ENCODE assay signal across 8 cellular contexts in genomic region chr16:11094075-11094593, GRCh38.
A peak's percentile ranks its signal among the peaks of the same experiment; 100 is the strongest.
DNase-seq lines count a peak whose midpoint lies in the region; ATAC-seq and TF ChIP-seq lines count a peak whose summit lies in the region.

No MANE protein-coding gene starts in this region.

- H3K4me3 ChIP-seq in AG10803 (ENCODE audit: low read length) (no peak overlapping the region), gastroesophageal sphincter (no peak overlapping the region)

- ATAC-seq in GM19328 (IDR thresholded peaks at IDR 0.05; ENCODE audit: unreplicated experiment), result peak; percentile 66
- peak; percentile 68 for ATAC-seq in HG03460 (IDR thresholded peaks at IDR 0.05; ENCODE audit: unreplicated experiment)
- no peak for ATAC-seq in gastroesophageal sphincter

- DNase-seq in AG10803 (ENCODE audit: low read depth), result peak; percentile 44
- DNase-seq in activated CD4-positive, alpha-beta T cell treated with anti-CD3 and anti-CD28 coated beads for 4 hours, result peak; percentile 55 to 69
- peak; percentile 81 for DNase-seq in stimulated activated CD8-positive, alpha-beta memory T cell treated with anti-CD3 and anti-CD28 coated beads, Interleukin-4, amount 100 ng/mL, for 48 hours
- DNase-seq in C1 segment of cervical spinal cord (lab: John Stamatoyannopoulos, UW), result no peak
- DNase-seq in A172 (ENCODE audit: low spot score), result no peak

- H3K36me3 ChIP-seq in gastroesophageal sphincter, result peaks cover 0 to 10% of the 10 kb centered on the region in 2 donors

- TF ChIP-seq POLR2A in gastroesophageal sphincter (IDR thresholded peaks at IDR 0.05), result no peak

- TF ChIP-seq CTCF in AG10803 (conservative IDR thresholded peaks at IDR 0.05; ENCODE audit: low read length) (no peak), gastroesophageal sphincter (IDR thresholded peaks at IDR 0.05) (no peak)

- no peaks in the 10 kb centered on the region for H3K9me3 ChIP-seq in gastroesophageal sphincter

- H3K27ac ChIP-seq in gastroesophageal sphincter, result peak overlapping the region in 3 of 4 donors; percentile 65 to 73 (median 72)

- peaks cover 0 to 46% (median 12%) of the 10 kb centered on the region in 3 donors for H3K4me1 ChIP-seq in gastroesophageal sphincter

- 20% methylated on average over 1 of the region's 4 CpGs; no CpG with 5 or more reads in 1 of the 2 donors for WGBS in gastroesophageal sphincter (ENCODE audit: low coverage in 1 of 2), 2 donors

- H3K27me3 ChIP-seq in gastroesophageal sphincter, result no peaks in the 10 kb centered on the region

- no peak for TF ChIP-seq EP300 in gastroesophageal sphincter (IDR thresholded peaks at IDR 0.05)

Comparison
In these comparisons a context has a peak if more than half of its experiments do, and no peak if none do; other contexts are left out.
1. DNase-seq: peak in AG10803 (single experiment), activated CD4-positive, alpha-beta T cell treated with anti-CD3 and anti-CD28 coated beads for 4 hours (2 of 2) and stimulated activated CD8-positive, alpha-beta memory T cell treated with anti-CD3 and anti-CD28 coated beads, Interleukin-4, amount 100 ng/mL, for 48 hours (single experiment); none in C1 segment of cervical spinal cord (0 of 14) and A172 (single experiment).